24 cellular contexts compared by ENCODE assay signal in genomic region chr20:42652261-42652660, GRCh38.
"Had no signal": no experiment of that assay in that cellular context is flagged by ENCODE, and none has a peak within 500 bp of the region (broad histone marks: within the 10 kb centered on the region; RNA-seq: fewer than 3 reads in every experiment).

No MANE protein-coding gene starts in this region.

- H3K27me3 ChIP-seq: colonic mucosa, left lung, ovary, right lobe of liver, stomach, testis, tibial artery had no signal

- H3K36me3 ChIP-seq: colonic mucosa, left lung, ovary, right lobe of liver, stomach, tibial artery had no signal

- H3K27ac ChIP-seq: colonic mucosa, epithelial cell of prostate, left lung, ovary, psoas muscle, right lobe of liver, stomach, testis, tibial artery had no signal

- ATAC-seq: esophagus mucosa; left lung; naive thymus-derived CD8-positive, alpha-beta T cell; right lobe of liver; stimulated activated effector memory CD8-positive, alpha-beta T cell treated with anti-CD3 and anti-CD28 coated beads, Interleukin-12 subunit alpha, Interleukin-12 subunit beta, amount 100 ng/mL, for 72 hours had no signal

- H3K9me3 ChIP-seq: colonic mucosa, left lung, ovary, psoas muscle, right lobe of liver, stomach, testis, tibial artery had no signal

- DNase-seq: colonic mucosa; effector CD8-positive, alpha-beta T cell; endodermal cell; kidney; left cardiac atrium; left lung; mesenchymal stem cell; midbrain; naive thymus-derived CD8-positive, alpha-beta T cell; nephron progenitor cell; occipital lobe; ovary; posterior cingulate gyrus; psoas muscle; right lobe of liver; stimulated activated CD4-positive, alpha-beta T cell treated with anti-CD3 and anti-CD28 coated beads, Interleukin-2, amount 100 ng/mL, for 24 hours; stimulated activated CD4-positive, alpha-beta T cell treated with anti-CD3 and anti-CD28 coated beads, Interleukin-4, amount 100 ng/mL, for 24 hours; stimulated activated naive CD4-positive, alpha-beta T cell treated with Interleukin-2 at 50 U/mL for 16 hours; stomach; testis; tibial artery had no signal

- H3K4me1 ChIP-seq: colonic mucosa, left lung, psoas muscle, right lobe of liver, testis, tibial artery had no signal

- H3K4me3 ChIP-seq: colonic mucosa, left lung, ovary, psoas muscle, right lobe of liver, stomach, testis, tibial artery had no signal
